ENCODE assay signal across 12 cellular contexts in genomic region chr6:5486214-5486613, GRCh38.
DNase-seq lines count a peak whose midpoint lies in the region; ATAC-seq lines count a peak whose summit lies in the region.
"Had no signal": no experiment of that assay in that cellular context is flagged by ENCODE, and none has a peak within 500 bp of the region (broad histone marks: within the 10 kb centered on the region; RNA-seq: fewer than 3 reads in every experiment).

No MANE protein-coding gene starts in this region.

- POLR2A ChIA-PET in activated naive CD8-positive, alpha-beta T cell treated with anti-CD3 and anti-CD28 coated beads, Interleukin-2, amount 10 ng/mL, durations not matched to agents 7 days and 5 days (lab: Charles Lee) = no interaction called here

- DNase-seq in activated naive CD8-positive, alpha-beta T cell treated with anti-CD3 and anti-CD28 coated beads, Interleukin-2, amount 10 ng/mL, durations not matched to agents 7 days and 5 days = no peak
- DNase-seq in activated naive CD8-positive, alpha-beta T cell treated with anti-CD3 and anti-CD28 coated beads for 36 hours = no peak
- DNase-seq in activated CD4-positive, CD25-positive, alpha-beta regulatory T cell (lab: John Stamatoyannopoulos, UW) = no peak
- DNase-seq in T-helper 1 cell (no peak), DMS53 (lab: John Stamatoyannopoulos, UW) (no peak), NCI-H510A treated with DMSO at 0.1 percent for 48 hours (lab: John Stamatoyannopoulos, UW) (no peak)
- DNase-seq: activated T-cell treated with anti-CD3 and anti-CD28 coated beads, Interleukin-2, amount 50 U/mL, for 48 hours; left lung; MV-4-11 had no signal

- ATAC-seq in activated naive CD8-positive, alpha-beta T cell treated with anti-CD3 and anti-CD28 coated beads, Interleukin-2, amount 10 ng/mL, durations not matched to agents 7 days and 5 days (ENCODE audit: low read depth) = peak; percentile 54
- ATAC-seq in GM21717 (IDR thresholded peaks at IDR 0.05; ENCODE audit: unreplicated experiment) = peak; percentile 94
- peak; percentile 84 for ATAC-seq in HG03139 (IDR thresholded peaks at IDR 0.05; ENCODE audit: unreplicated experiment)
- ATAC-seq: A549, left lung had no signal

- H3K4me3 Mint-ChIP-seq in activated naive CD8-positive, alpha-beta T cell treated with anti-CD3 and anti-CD28 coated beads, Interleukin-2, amount 10 ng/mL, durations not matched to agents 7 days and 5 days = peak overlapping the region; percentile 41
- no peak overlapping the region for H3K4me3 Mint-ChIP-seq in activated naive CD8-positive, alpha-beta T cell treated with anti-CD3 and anti-CD28 coated beads for 36 hours

- peaks cover 12% of the 10 kb centered on the region for H3K4me1 Mint-ChIP-seq in activated naive CD8-positive, alpha-beta T cell treated with anti-CD3 and anti-CD28 coated beads, Interleukin-2, amount 10 ng/mL, durations not matched to agents 7 days and 5 days
- peaks cover 17% of the 10 kb centered on the region for H3K4me1 Mint-ChIP-seq in activated naive CD8-positive, alpha-beta T cell treated with anti-CD3 and anti-CD28 coated beads for 36 hours

- H3K27ac Mint-ChIP-seq in activated naive CD8-positive, alpha-beta T cell treated with anti-CD3 and anti-CD28 coated beads, Interleukin-2, amount 10 ng/mL, durations not matched to agents 7 days and 5 days = peak overlapping the region; percentile 57
- H3K27ac Mint-ChIP-seq in activated naive CD8-positive, alpha-beta T cell treated with anti-CD3 and anti-CD28 coated beads for 36 hours = no peak overlapping the region

- peaks cover 15% of the 10 kb centered on the region for H3K36me3 Mint-ChIP-seq in activated naive CD8-positive, alpha-beta T cell treated with anti-CD3 and anti-CD28 coated beads, Interleukin-2, amount 10 ng/mL, durations not matched to agents 7 days and 5 days
- peaks cover 5% of the 10 kb centered on the region for H3K36me3 Mint-ChIP-seq in activated naive CD8-positive, alpha-beta T cell treated with anti-CD3 and anti-CD28 coated beads for 36 hours

- no peaks in the 10 kb centered on the region for H3K27me3 Mint-ChIP-seq in activated naive CD8-positive, alpha-beta T cell treated with anti-CD3 and anti-CD28 coated beads, Interleukin-2, amount 10 ng/mL, durations not matched to agents 7 days and 5 days
- H3K27me3 Mint-ChIP-seq in activated naive CD8-positive, alpha-beta T cell treated with anti-CD3 and anti-CD28 coated beads for 36 hours = no peaks in the 10 kb centered on the region

- no peaks in the 10 kb centered on the region for H3K9me3 Mint-ChIP-seq in activated naive CD8-positive, alpha-beta T cell treated with anti-CD3 and anti-CD28 coated beads, Interleukin-2, amount 10 ng/mL, durations not matched to agents 7 days and 5 days
- H3K9me3 Mint-ChIP-seq in activated naive CD8-positive, alpha-beta T cell treated with anti-CD3 and anti-CD28 coated beads for 36 hours = no peaks in the 10 kb centered on the region
